ENCODE assay signal across 8 cellular contexts in the genomic region with DNA sequence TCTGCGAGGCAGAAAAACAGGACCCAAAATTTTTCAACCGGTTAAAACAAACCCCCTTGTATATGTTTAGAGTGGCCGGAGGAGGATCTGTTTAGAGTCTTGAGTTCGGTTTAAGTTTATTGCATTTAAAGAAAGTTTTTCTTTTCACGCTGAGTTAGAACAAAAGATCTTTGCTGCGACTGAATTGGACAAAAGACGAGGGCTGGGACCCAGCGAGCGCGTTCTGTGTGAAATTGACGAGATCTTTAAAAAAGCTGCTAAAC. TPM values are rescaled to one million over a fixed set of nuclear protein-coding genes. Genes with fewer than 3 reads are reported as not detected.
DNase-seq lines count a peak whose midpoint lies in the region; ATAC-seq and TF ChIP-seq lines count a peak whose summit lies in the region.

No MANE protein-coding gene starts in this region.

- H3K27ac ChIP-seq in WERI-Rb-1 (no peak overlapping the region), foreskin keratinocyte (peak overlapping the region; percentile 69)

- TSS peak; percentile 69 for BruUV-seq in Calu3 (replicated peaks; lab: Mats Ljungman, UMichigan)

- H3K4me1 ChIP-seq in foreskin keratinocyte, result peaks cover 36% of the 10 kb centered on the region

- TF ChIP-seq CTCF in Calu3 (IDR thresholded peaks at IDR 0.05; ENCODE audit: unreplicated experiment), result no peak
- no peak for TF ChIP-seq CTCF in WERI-Rb-1 (IDR thresholded peaks at IDR 0.05; ENCODE audit: low read depth, low read length)
- no peak for TF ChIP-seq CTCF in foreskin keratinocyte (conservative IDR thresholded peaks at IDR 0.05)
- no peak for TF ChIP-seq CTCF in retinal pigment epithelial cell (conservative IDR thresholded peaks at IDR 0.05; ENCODE audit: low read depth, low read length)

- H3K27ac Mint-ChIP-seq in Calu3 (ENCODE audit: unreplicated experiment), result no peak overlapping the region

- intact Hi-C loops in Calu3 (cut with micrococcal nuclease; ENCODE audit: unreplicated experiment), result no loop called here

- H3K27me3 ChIP-seq in WERI-Rb-1 (ENCODE audit: insufficient read depth, low read depth, severe bottlenecking) (peaks cover 33% of the 10 kb centered on the region), foreskin keratinocyte (no peaks in the 10 kb centered on the region)

- DNase-seq in Calu3 (no peak), WERI-Rb-1 (no peak), foreskin keratinocyte (no peak), retinal pigment epithelial cell (ENCODE audit: low read depth) (no peak), T-helper 9 cell (no peak), DMS53 (lab: John Stamatoyannopoulos, UW) (no peak), A172 (ENCODE audit: low spot score) (no peak)

- no peaks in the 10 kb centered on the region for H3K27me3 Mint-ChIP-seq in Calu3 (ENCODE audit: unreplicated experiment)

- CTCF ChIA-PET in Calu3 (lab: Charles Lee), result interaction anchor here (0.5 to 9.8 kb wide), 4 partner anchors 11 to 553 kb away, joined by 3 to 121 read pairs (median 4); a partner anchor contains a TSS

- H3K36me3 Mint-ChIP-seq in Calu3 (ENCODE audit: insufficient read depth, unreplicated experiment), result peaks cover 100% of the 10 kb centered on the region

- H3K36me3 ChIP-seq in WERI-Rb-1, result no peaks in the 10 kb centered on the region

- H3K4me3 ChIP-seq in WERI-Rb-1 (ENCODE audit: low read depth, low read length), result peak overlapping the region; percentile 40
- peak overlapping the region; percentile 96 for H3K4me3 ChIP-seq in retinal pigment epithelial cell (ENCODE audit: low read length)

- peaks cover 34% of the 10 kb centered on the region for H3K4me1 Mint-ChIP-seq in Calu3 (ENCODE audit: low read depth, unreplicated experiment)

- no peaks in the 10 kb centered on the region for H3K9me3 Mint-ChIP-seq in Calu3 (ENCODE audit: low read depth, unreplicated experiment)

- no peak overlapping the region for H3K4me3 Mint-ChIP-seq in Calu3 (ENCODE audit: low read depth, unreplicated experiment)

- ATAC-seq in foreskin keratinocyte, result no peak
- ATAC-seq in GM19395 (IDR thresholded peaks at IDR 0.05; ENCODE audit: unreplicated experiment), result no peak

- H3K9me3 ChIP-seq in WERI-Rb-1 (ENCODE audit: severe bottlenecking), result no peaks in the 10 kb centered on the region

RNA-seq across cellular contexts. Expression of a gene that starts 9.8 kb away (rescaled TPM):
- 158 and 167 TPM in 2 replicates for total RNA-seq in Calu3 (2022)
- 24.9 and 30.6 TPM in 2 replicates for total RNA-seq in foreskin keratinocyte
- polyA plus RNA-seq in foreskin keratinocyte, result 20.3 and 20.8 TPM in 2 replicates
- total RNA-seq in A172 (2014; rRNA removed; shearing (Covaris generic)), result 9.2 and 16.2 TPM in 2 replicates
